Comparison of ENCODE assay signal across 4 cellular contexts in genomic region chrY:22013010-22013409, GRCh38.
ATAC-seq lines count a peak whose summit lies in the region.

No MANE protein-coding gene starts in this region.

- ATAC-seq in GM18868 (IDR thresholded peaks at IDR 0.05; ENCODE audit: unreplicated experiment) (peak; percentile 94), GM21515 (IDR thresholded peaks at IDR 0.05; ENCODE audit: unreplicated experiment) (peak; percentile 82), HG02798 (IDR thresholded peaks at IDR 0.05; ENCODE audit: poor library complexity, unreplicated experiment) (peak; percentile 60), HG03521 (IDR thresholded peaks at IDR 0.05; ENCODE audit: unreplicated experiment) (peak; percentile 77)

Comparison
In these comparisons a context has a peak if more than half of its experiments do, and no peak if none do; other contexts are left out.
1. Peak in every context shown above with its lines: ATAC-seq.